20 cellular contexts compared by ENCODE assay signal in the genomic region with DNA sequence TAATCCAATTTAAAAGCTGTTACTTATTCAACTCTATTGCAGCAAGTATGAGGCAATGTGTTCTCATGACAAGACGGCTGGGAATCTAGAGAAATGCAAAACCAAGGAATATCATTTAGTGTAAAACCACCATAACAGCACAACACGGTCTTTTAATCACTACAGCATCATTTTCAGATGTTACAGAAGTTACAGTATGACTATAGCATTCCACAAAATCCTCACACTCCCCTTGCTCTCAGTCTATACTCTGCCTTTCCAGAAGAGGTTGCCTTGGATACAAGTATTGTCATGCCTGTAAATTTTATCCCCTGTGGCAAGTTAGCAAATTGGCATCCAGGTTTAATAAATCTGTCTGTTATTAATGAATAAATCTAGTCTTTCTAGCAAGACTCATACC. TPM values are rescaled to one million over a fixed set of nuclear protein-coding genes. Genes with fewer than 3 reads are reported as not detected.
A peak's percentile ranks its signal among the peaks of the same experiment; 100 is the strongest.
DNase-seq lines count a peak whose midpoint lies in the region; TF ChIP-seq lines count a peak whose summit lies in the region.
"Had no signal": no experiment of that assay in that cellular context is flagged by ENCODE, and none has a peak within 500 bp of the region (broad histone marks: within the 10 kb centered on the region; RNA-seq: fewer than 3 reads in every experiment).

No MANE protein-coding gene starts in this region.

- H3K79me2 ChIP-seq in GM23248 (ENCODE audit: insufficient read depth) = no peaks in the 10 kb centered on the region
- peaks cover 3% of the 10 kb centered on the region for H3K79me2 ChIP-seq in trophoblast cell (ENCODE audit: control insufficient read depth, insufficient read depth, low read length, poor library complexity)

- no peak overlapping the region for H3K4me3 ChIP-seq in GM23248
- no peak overlapping the region for H3K4me3 ChIP-seq in brain microvascular endothelial cell (ENCODE audit: low read depth, low read length)
- H3K4me3 ChIP-seq in trophoblast cell (ENCODE audit: low read depth, low read length) = no peak overlapping the region
- H3K4me3 ChIP-seq in HAP-1 = no peak overlapping the region
- H3K4me3 ChIP-seq: BLaER1 treated with 17β-estradiol and CSF1 and Interleukin-3, amounts not matched to agents 10 nM and 100 nM; PC-9 had no signal

- H4K91ac ChIP-seq in trophoblast cell (ENCODE audit: low read depth, low read length) = peak overlapping the region; percentile 99

- no peaks in the 10 kb centered on the region for H3K9me2 ChIP-seq in GM23248 (ENCODE audit: insufficient read depth)

- DNase-seq in AG20443 (ENCODE audit: low spot score) (peak; percentile 54), GM23248 (peak; percentile 76), brain microvascular endothelial cell (peak; percentile 28), trophoblast cell (peak; percentile 51 to 84), mesenteric fat pad (ENCODE audit: low spot score) (no peak), HAP-1 (ENCODE audit: low spot score in 2 of 2) (no peak), NCI-H524 treated with DMSO at 0.1 percent for 48 hours (lab: John Stamatoyannopoulos, UW) (no peak)
- DNase-seq in activated CD4-positive, alpha-beta T cell treated with anti-CD3 and anti-CD28 coated beads, Interleukin-2, amount 50 U/mL, for 48 hours = no peak
- DNase-seq: DMS79 treated with DMSO at 0.1 percent for 48 hours, GDM1, Kasumi-1, NCI-H1105 treated with DMSO at 0.1 percent for 48 hours, NCI-H187, NCI-H2171 treated with DMSO at 0.1 percent for 48 hours, NCI-H446 treated with DMSO at 0.1 percent for 48 hours, NCI-H82, PC-9 had no signal

- H3K4ac ChIP-seq in trophoblast cell (ENCODE audit: low read depth, low read length) = peak overlapping the region; percentile 34

- peaks cover 41% of the 10 kb centered on the region for H3K79me1 ChIP-seq in trophoblast cell (ENCODE audit: low read length)

- H3K4me2 ChIP-seq in GM23248 (ENCODE audit: unreplicated experiment) (no peak overlapping the region), trophoblast cell (ENCODE audit: low read length) (no peak overlapping the region)
- H3K4me2 ChIP-seq: BLaER1 treated with 17β-estradiol and CSF1 and Interleukin-3, amounts not matched to agents 10 nM and 100 nM; PC-9 had no signal

- H3K4me1 ChIP-seq in GM23248 (ENCODE audit: insufficient read depth) (peaks cover 40% of the 10 kb centered on the region), trophoblast cell (ENCODE audit: control insufficient read depth in 1 of 2, insufficient read depth in 2 of 2, low read length in 2 of 2) (peaks cover 3 to 12% of the 10 kb centered on the region in 2 experiments), HAP-1 (no peaks in the 10 kb centered on the region)

- H3F3A ChIP-seq in GM23248 (ENCODE audit: insufficient read depth) = peaks cover 23% of the 10 kb centered on the region

- no peak overlapping the region for H4K8ac ChIP-seq in trophoblast cell (ENCODE audit: low read depth, low read length)

- H3K9me3 ChIP-seq in GM23248 (ENCODE audit: low read depth) = no peaks in the 10 kb centered on the region
- H3K9me3 ChIP-seq in trophoblast cell (ENCODE audit: insufficient read depth, low read depth, low read length) = no peaks in the 10 kb centered on the region
- no peaks in the 10 kb centered on the region for H3K9me3 ChIP-seq in HAP-1

- H3K14ac ChIP-seq in trophoblast cell (ENCODE audit: low read length) = no peak overlapping the region

- no peak overlapping the region for H3K23ac ChIP-seq in trophoblast cell (ENCODE audit: low read length)

- no peaks in the 10 kb centered on the region for H3K27me3 ChIP-seq in GM23248 (replicated peaks; ENCODE audit: insufficient read depth)
- H3K27me3 ChIP-seq in brain microvascular endothelial cell (replicated peaks) = no peaks in the 10 kb centered on the region
- H3K27me3 ChIP-seq in trophoblast cell (ENCODE audit: insufficient read depth, low read length) = no peaks in the 10 kb centered on the region
- H3K27me3 ChIP-seq in HAP-1 (ENCODE audit: low read depth) = no peaks in the 10 kb centered on the region
- H3K27me3 ChIP-seq: BLaER1 treated with 17β-estradiol and CSF1 and Interleukin-3, amounts not matched to agents 10 nM and 100 nM had no signal

- H3K27ac ChIP-seq in GM23248 = peak overlapping the region; percentile 48
- no peak overlapping the region for H3K27ac ChIP-seq in brain microvascular endothelial cell
- no peak overlapping the region for H3K27ac ChIP-seq in trophoblast cell (ENCODE audit: low read depth, low read length)
- H3K27ac ChIP-seq: BLaER1 treated with 17β-estradiol and CSF1 and Interleukin-3, amounts not matched to agents 10 nM and 100 nM; PC-9 had no signal

- no peak overlapping the region for H3K18ac ChIP-seq in trophoblast cell (ENCODE audit: low read length)

- H3K36me3 ChIP-seq in GM23248 (ENCODE audit: low read depth) (no peaks in the 10 kb centered on the region), brain microvascular endothelial cell (replicated peaks) (no peaks in the 10 kb centered on the region), trophoblast cell (ENCODE audit: control insufficient read depth in 1 of 2, insufficient read depth in 2 of 2, low read length in 2 of 2) (no peaks in the 10 kb centered on the region), HAP-1 (replicated peaks) (no peaks in the 10 kb centered on the region)
- H3K36me3 ChIP-seq: BLaER1 treated with 17β-estradiol and CSF1 and Interleukin-3, amounts not matched to agents 10 nM and 100 nM had no signal

- H4K12ac ChIP-seq in trophoblast cell (ENCODE audit: low read depth, low read length) = no peak overlapping the region

- H4K20me1 ChIP-seq in GM23248 (ENCODE audit: insufficient read depth) = no peaks in the 10 kb centered on the region
- H4K20me1 ChIP-seq: BLaER1 treated with 17β-estradiol and CSF1 and Interleukin-3, amounts not matched to agents 10 nM and 100 nM had no signal

- H3K9ac ChIP-seq in GM23248 (no peak overlapping the region), trophoblast cell (ENCODE audit: low read length) (no peak overlapping the region)
- H3K9ac ChIP-seq: BLaER1 treated with 17β-estradiol and CSF1 and Interleukin-3, amounts not matched to agents 10 nM and 100 nM had no signal

- H2AFZ ChIP-seq in GM23248 = no peak overlapping the region
- H2AFZ ChIP-seq in trophoblast cell (ENCODE audit: insufficient read depth, low read length, poor library complexity) = no peak overlapping the region
- H2AFZ ChIP-seq: PC-9 had no signal

- in situ Hi-C loops in GM23248 (cut with MboI) (no loop called here), brain microvascular endothelial cell (cut with HindIII; ENCODE audit: low pct_ligation_motif_present, low sequenced_read_pairs) (no loop called here), HAP-1 (cut with MboI; ENCODE audit: low sequenced_read_pairs) (no loop called here)

- peak overlapping the region; percentile 98 for H2BK12ac ChIP-seq in trophoblast cell (ENCODE audit: low read length)

- WGBS in GM23248 (ENCODE audit: low coverage in 1 of 2, low lambda C conversion rate in 2 of 2, missing lambda C conversion rate in 2 of 2), 2 experiments = 18 to 22% methylated on average over 2 of the region's 2 CpGs
- WGBS in trophoblast cell (ENCODE audit: extremely low coverage, insufficient coverage, insufficient read length) = no CpG with 5 or more reads among the region's 2 CpGs

- no peak overlapping the region for H2AK5ac ChIP-seq in trophoblast cell (ENCODE audit: low read length)

- H2BK120ac ChIP-seq in trophoblast cell (ENCODE audit: insufficient read depth, low read length, poor library complexity) = no peak overlapping the region

- peak overlapping the region; percentile 94 for H2BK5ac ChIP-seq in trophoblast cell (ENCODE audit: low read depth, low read length, poor library complexity)

- no peak for TF ChIP-seq CTCF in brain microvascular endothelial cell (IDR thresholded peaks at IDR 0.05; ENCODE audit: low read depth, low read length, missing control alignments)

RNA-seq across cellular contexts. Expression of a gene that starts 28.6 kb away (rescaled TPM):
- total RNA-seq in GM23248 (2014; rRNA removed; shearing (Covaris generic)) = not detected in 2 replicates
- polyA plus RNA-seq in GM23248 (2016; fragmentation: Nextera tagmentation; extraction: Ambion mirVana) = not detected in 2 replicates
- polyA plus RNA-seq in trophoblast cell (2013) = 0.12 TPM in 2 replicates
- total RNA-seq in mesenteric fat pad = not detected
- total RNA-seq: HT1080, PC-9 had no signal
- polyA plus RNA-seq: IgD-negative memory B cell had no signal

Comparison
In these comparisons a context has a peak if more than half of its experiments do, and no peak if none do; other contexts are left out.
1. DNase-seq: peak in AG20443 (single experiment), GM23248 (single experiment), brain microvascular endothelial cell (single experiment) and trophoblast cell (2 of 2); none in mesenteric fat pad (single experiment), activated CD4-positive, alpha-beta T cell treated with anti-CD3 and anti-CD28 coated beads, Interleukin-2, amount 50 U/mL, for 48 hours (0 of 2), HAP-1 (0 of 2) and NCI-H524 treated with DMSO at 0.1 percent for 48 hours (single experiment).